8 cellular contexts compared by ENCODE assay signal in the genomic region with DNA sequence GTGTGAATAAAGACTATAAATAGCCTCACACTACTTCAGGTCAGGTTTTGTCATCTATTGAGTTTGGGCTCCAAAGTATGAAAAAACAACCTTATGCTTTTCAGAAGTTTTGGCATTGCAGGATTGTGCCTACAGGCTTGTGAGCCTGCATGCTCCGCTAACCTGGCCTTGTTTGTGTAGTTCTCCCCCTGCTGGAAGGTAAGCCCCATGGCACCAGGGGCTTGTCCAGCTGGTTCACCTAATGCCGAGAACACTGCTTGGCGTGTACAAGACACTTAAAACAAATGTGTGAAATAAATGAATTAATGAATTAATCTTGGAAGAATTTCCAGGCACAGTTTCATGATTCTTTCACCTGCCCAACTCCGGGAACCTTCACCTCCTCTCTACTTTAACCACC. TPM values are rescaled to one million over a fixed set of nuclear protein-coding genes. Genes with fewer than 3 reads are reported as not detected.
A peak's percentile ranks its signal among the peaks of the same experiment; 100 is the strongest.
DNase-seq lines count a peak whose midpoint lies in the region; ATAC-seq and TF ChIP-seq lines count a peak whose summit lies in the region.

No MANE protein-coding gene starts in this region.

- peaks cover 14% of the 10 kb centered on the region for H3K36me3 ChIP-seq in OCI-LY7 (ENCODE audit: insufficient read depth, low read length)
- H3K36me3 ChIP-seq in esophagus muscularis mucosa = peaks cover 0 to 18% (median 15%) of the 10 kb centered on the region in 4 donors
- no peaks in the 10 kb centered on the region for H3K36me3 ChIP-seq in neutrophil

- H4K20me1 ChIP-seq in OCI-LY7 (ENCODE audit: insufficient read depth, low read length) = no peaks in the 10 kb centered on the region

- WGBS in esophagus muscularis mucosa = 13% methylated on average over 4 of the region's 4 CpGs

- ATAC-seq in GM21367 (IDR thresholded peaks at IDR 0.05; ENCODE audit: unreplicated experiment) (peak; percentile 68), HG03139 (IDR thresholded peaks at IDR 0.05; ENCODE audit: unreplicated experiment) (no peak)

- no peak overlapping the region for H3K27ac ChIP-seq in OCI-LY7 (ENCODE audit: low read depth, low read length, poor library complexity, severe bottlenecking)
- H3K27ac ChIP-seq in esophagus muscularis mucosa (replicated peaks in 1 of 4) = no peak overlapping the region
- H3K27ac ChIP-seq in neutrophil = no peak overlapping the region

- peaks cover 10% of the 10 kb centered on the region; the same call in 1 of the 2 replicates for H3K79me2 ChIP-seq in OCI-LY7 (ENCODE audit: insufficient read depth, low read depth, low read length)

- peak; percentile 76 for DNase-seq in D341Med (ENCODE audit: low spot score)
- peak; percentile 74 for DNase-seq in HuH-7 (ENCODE audit: low spot score)
- DNase-seq in OCI-LY7 (ENCODE audit: low spot score) = peak; percentile 82
- DNase-seq in activated T-cell treated with anti-CD3 and anti-CD28 coated beads for 4 hours = peak; percentile 59
- DNase-seq in esophagus muscularis mucosa (ENCODE audit: extremely low spot score) = no peak

- H3K9me3 ChIP-seq in OCI-LY7 (ENCODE audit: low read length) = no peaks in the 10 kb centered on the region
- no peaks in the 10 kb centered on the region for H3K9me3 ChIP-seq in esophagus muscularis mucosa
- H3K9me3 ChIP-seq in neutrophil = no peaks in the 10 kb centered on the region

- H3K4me3 ChIP-seq in OCI-LY7 (ENCODE audit: low read depth, low read length, poor library complexity, severe bottlenecking) = no peak overlapping the region
- no peak overlapping the region for H3K4me3 ChIP-seq in esophagus muscularis mucosa
- no peak overlapping the region for H3K4me3 ChIP-seq in neutrophil (ENCODE audit: low read depth in 1 of 2, low read length in 1 of 2)

- no peak for TF ChIP-seq EP300 in esophagus muscularis mucosa (IDR thresholded peaks at IDR 0.05)

- H3K4me2 ChIP-seq in OCI-LY7 (ENCODE audit: low read length) = no peak overlapping the region

- POLR2A ChIA-PET in OCI-LY7 (lab: Charles Lee) = interaction anchor here (0.9 to 1.4 kb wide), 2 partner anchors 13 to 29 kb away, joined by 3 read pairs; a partner anchor contains a TSS

- H3K4me1 ChIP-seq in OCI-LY7 (ENCODE audit: insufficient read depth, low read length, poor library complexity, severe bottlenecking) (peaks cover 15% of the 10 kb centered on the region), esophagus muscularis mucosa (peaks cover 6 to 33% (median 21%) of the 10 kb centered on the region in 4 donors), neutrophil (ENCODE audit: control insufficient read depth in 1 of 2, insufficient read depth in 1 of 2, low read depth in 1 of 2, low read length in 1 of 2) (peaks cover 23 to 24% of the 10 kb centered on the region in 2 experiments)

- peak; percentile 80 for TF ChIP-seq CTCF in OCI-LY7 (conservative IDR thresholded peaks at IDR 0.05; ENCODE audit: low read length)
- TF ChIP-seq CTCF in esophagus muscularis mucosa (IDR thresholded peaks at IDR 0.05) = peak; percentile 74 to 77 (median 77)
- peak; percentile 80 for TF ChIP-seq CTCF in neutrophil (IDR thresholded peaks at IDR 0.05)

- no peaks in the 10 kb centered on the region for H3K27me3 ChIP-seq in esophagus muscularis mucosa
- no peaks in the 10 kb centered on the region for H3K27me3 ChIP-seq in neutrophil

- CTCF ChIA-PET in OCI-LY7 (lab: Charles Lee; ENCODE audit: unreplicated experiment) = no interaction called here

- no peak overlapping the region; the same call in 1 of the 2 replicates for H2AFZ ChIP-seq in OCI-LY7 (ENCODE audit: low read length)

- no TSS peak for BruUV-seq in OCI-LY7 (replicated peaks; lab: Mats Ljungman, UMichigan)

- intact Hi-C loops in OCI-LY7 (cut with micrococcal nuclease; ENCODE audit: unreplicated experiment) = loop anchor here (1.0 kb wide), 1 partner anchor 119 kb away; no protein-coding TSS in a partner anchor
- intact Hi-C loops in esophagus muscularis mucosa (cut with DNase I) = no loop called here

- no peak for TF ChIP-seq POLR2A in esophagus muscularis mucosa (IDR thresholded peaks at IDR 0.05; ENCODE audit: low read depth)

- no peaks in the 10 kb centered on the region for H3K9me2 ChIP-seq in OCI-LY7 (ENCODE audit: insufficient read depth, low read length)

RNA-seq across cellular contexts. Expression of a gene that starts 1.8 kb away (rescaled TPM):
- 106 and 107 TPM in 2 replicates for total RNA-seq in OCI-LY7 (2014; rRNA removed; shearing (Covaris generic))
- total RNA-seq in OCI-LY7 (2022) (115 and 123 TPM in 2 replicates), esophagus muscularis mucosa (100 to 1,000 TPM in 2 of 4 donors, 10 to 100 TPM in 2; 72.7 to 105 (median 94.3) TPM)

RNA-seq across cellular contexts. Expression of a gene that starts 13.3 kb away (rescaled TPM):
- total RNA-seq in OCI-LY7 (2014; rRNA removed; shearing (Covaris generic)) = 0.57 and 0.79 TPM in 2 replicates
- total RNA-seq in OCI-LY7 (2022) (0.74 and 0.88 TPM in 2 replicates), esophagus muscularis mucosa (1 to 10 TPM in 1 of 4 donors, under 1 TPM in 3; 0.40 to 1.7 (median 0.62) TPM)

RNA-seq across cellular contexts. Expression of a gene that starts 13.5 kb away (rescaled TPM):
- 41.6 and 65.0 TPM in 2 replicates for total RNA-seq in OCI-LY7 (2014; rRNA removed; shearing (Covaris generic))
- total RNA-seq in OCI-LY7 (2022) (130 and 134 TPM in 2 replicates), esophagus muscularis mucosa (10 to 100 TPM; 32.8 to 52.0 (median 36.5) TPM)
